In the genomic region with DNA sequence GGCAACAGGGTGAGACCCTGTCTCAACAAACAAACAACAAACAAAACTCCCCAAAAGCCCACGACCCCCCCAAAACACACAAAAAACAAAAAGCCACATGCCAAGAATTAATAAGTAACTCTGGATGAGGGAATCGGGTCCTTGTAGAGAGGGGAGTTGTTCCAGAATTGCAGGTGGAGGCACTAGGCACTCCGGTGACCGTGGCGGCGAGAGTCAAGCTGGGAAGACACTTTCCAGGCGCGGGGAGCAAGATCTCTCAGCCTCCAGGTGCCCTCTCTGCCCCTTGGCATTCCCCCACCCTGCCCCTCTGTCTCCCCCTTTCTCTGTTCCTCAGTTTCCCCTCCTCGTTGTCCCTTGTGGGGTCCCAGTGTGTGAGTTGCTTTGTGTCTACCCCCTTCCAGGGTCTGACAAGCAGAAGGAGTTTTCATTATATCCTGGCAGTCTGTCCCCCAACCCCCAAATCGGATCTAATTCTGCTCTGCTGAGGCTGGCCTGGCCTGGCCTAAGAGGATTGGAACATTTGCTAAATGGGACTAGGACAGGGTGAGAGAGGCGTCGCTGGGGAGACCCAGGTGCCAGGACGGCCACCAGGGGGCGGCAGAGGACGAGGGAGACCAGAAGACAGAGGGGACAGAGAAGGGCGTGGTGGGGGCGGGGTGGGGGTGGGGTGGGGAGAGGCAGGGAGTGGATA, we compare ENCODE assay signal across 9 cellular contexts. TPM values are rescaled to one million over a fixed set of nuclear protein-coding genes. Genes with fewer than 3 reads are reported as not detected.
A peak's percentile ranks its signal among the peaks of the same experiment; 100 is the strongest.
DNase-seq lines count a peak whose midpoint lies in the region; ATAC-seq and TF ChIP-seq lines count a peak whose summit lies in the region.
"Had no signal": no experiment of that assay in that cellular context is flagged by ENCODE, and none has a peak within 500 bp of the region (broad histone marks: within the 10 kb centered on the region; RNA-seq: fewer than 3 reads in every experiment).

No MANE protein-coding gene starts in this region.

- no peaks in the 10 kb centered on the region for H3K79me2 ChIP-seq in mesendoderm (ENCODE audit: control insufficient read depth, insufficient read depth, low read length)

- peaks cover 7% of the 10 kb centered on the region for H3K27me3 Mint-ChIP-seq in activated CD8-positive, alpha-beta T cell treated with anti-CD3 and anti-CD28 coated beads for 36 hours

- H3K27ac ChIP-seq in A673 (ENCODE audit: low read depth, low read length, poor library complexity, severe bottlenecking) (no peak overlapping the region), mesendoderm (ENCODE audit: low read depth, low read length) (no peak overlapping the region)

- no peaks in the 10 kb centered on the region for H3K9me3 ChIP-seq in A673 (ENCODE audit: low read depth, low read length, poor library complexity, severe bottlenecking)

- no peak overlapping the region for H4K8ac ChIP-seq in mesendoderm (ENCODE audit: low read depth, low read length)

- peak; percentile 70 for TF ChIP-seq CTCF in A673 (conservative IDR thresholded peaks at IDR 0.05; ENCODE audit: low read depth, low read length)
- TF ChIP-seq CTCF in GM13977 (IDR thresholded peaks at IDR 0.05; ENCODE audit: extremely low read depth, insufficient read depth, missing control alignments), result peak; percentile 86
- peak; percentile 67 for TF ChIP-seq CTCF in activated CD8-positive, alpha-beta T cell treated with anti-CD3 and anti-CD28 coated beads for 36 hours (IDR thresholded peaks at IDR 0.05)

- H3K18ac ChIP-seq in mesendoderm (ENCODE audit: low read length), result no peak overlapping the region

- no peak overlapping the region for H3K4me3 Mint-ChIP-seq in activated CD8-positive, alpha-beta T cell treated with anti-CD3 and anti-CD28 coated beads for 36 hours
- H3K4me3 Mint-ChIP-seq: stimulated activated naive CD8-positive, alpha-beta T cell treated with anti-CD3 and anti-CD28 coated beads, Interleukin-15, Interleukin-2, amounts not matched to agents 100 ng/mL and 50 ng/mL, for 24 hours had no signal

- H3K56ac ChIP-seq in mesendoderm (ENCODE audit: low read length), result no peak overlapping the region

- H3K4ac ChIP-seq in mesendoderm (ENCODE audit: low read depth, low read length), result no peak overlapping the region

- no CpG with 5 or more reads among the region's 17 CpGs for WGBS in mesendoderm (ENCODE audit: extremely low coverage, insufficient coverage, low lambda C conversion rate)

- no peak overlapping the region for H2BK15ac ChIP-seq in mesendoderm (replicated peaks; ENCODE audit: low read depth)

- DNase-seq in A673 (ENCODE audit: low spot score) (peak; percentile 82), GM13977 (ENCODE audit: low spot score) (peak; percentile 84), NCI-H748 (lab: John Stamatoyannopoulos, UW; ENCODE audit: unreplicated experiment) (peak; percentile 72), mesendoderm (peak; percentile 89), T1000 (lab: John Stamatoyannopoulos, UW) (no peak)
- peak; percentile 82 for DNase-seq in activated CD8-positive, alpha-beta T cell treated with anti-CD3 and anti-CD28 coated beads for 36 hours
- DNase-seq in effector CD8-positive, alpha-beta T cell (lab: John Stamatoyannopoulos, UW), result peak; percentile 69
- peak; percentile 28 to 54 for DNase-seq in stimulated activated CD8-positive, alpha-beta memory T cell treated with anti-CD3 and anti-CD28 coated beads, Interleukin-4, amount 100 ng/mL, for 4 hours (ENCODE audit: low read depth in 2 of 2, low spot score in 1 of 2)

- no peak overlapping the region for H4K5ac ChIP-seq in mesendoderm (ENCODE audit: low read length)

- intact Hi-C loops in A673 (cut with micrococcal nuclease; ENCODE audit: unreplicated experiment), result loop anchor here (1.0 kb wide), 1 partner anchor 50 kb away; no protein-coding TSS in a partner anchor
- intact Hi-C loops in activated CD8-positive, alpha-beta T cell treated with anti-CD3 and anti-CD28 coated beads for 36 hours (cut with micrococcal nuclease), result no loop called here

- H2BK5ac ChIP-seq in mesendoderm (ENCODE audit: low read length), result no peak overlapping the region

- POLR2A ChIA-PET in A673 (lab: Charles Lee; ENCODE audit: low non-redundant PET), result no interaction called here
- POLR2A ChIA-PET in activated CD8-positive, alpha-beta T cell treated with anti-CD3 and anti-CD28 coated beads for 36 hours (lab: Charles Lee), result no interaction called here

- H3K4me1 ChIP-seq in A673 (ENCODE audit: insufficient read depth, low read length, poor library complexity, severe bottlenecking), result no peaks in the 10 kb centered on the region
- no peaks in the 10 kb centered on the region for H3K4me1 ChIP-seq in mesendoderm (ENCODE audit: control insufficient read depth, low read depth, low read length)

- peak; percentile 82 for ATAC-seq in activated CD8-positive, alpha-beta T cell treated with anti-CD3 and anti-CD28 coated beads for 36 hours

- no peak overlapping the region for H3K9ac ChIP-seq in mesendoderm (ENCODE audit: low read length)

- H3K27me3 ChIP-seq in A673 (replicated peaks; ENCODE audit: insufficient read depth, low read depth, low read length, poor library complexity) (no peaks in the 10 kb centered on the region), mesendoderm (ENCODE audit: insufficient read depth, low read length, poor library complexity) (no peaks in the 10 kb centered on the region)

- H2AK5ac ChIP-seq in mesendoderm (ENCODE audit: low read length), result no peak overlapping the region

- H3K36me3 ChIP-seq in A673 (ENCODE audit: insufficient read depth, low read length, poor library complexity, severe bottlenecking) (no peaks in the 10 kb centered on the region), mesendoderm (ENCODE audit: control insufficient read depth, insufficient read depth, low read length) (no peaks in the 10 kb centered on the region)

- no peak overlapping the region for H3K4me3 ChIP-seq in A673 (ENCODE audit: low read depth, low read length, poor library complexity, severe bottlenecking)
- no peak overlapping the region for H3K4me3 ChIP-seq in mesendoderm (ENCODE audit: low read length)

- H3K23ac ChIP-seq in mesendoderm (ENCODE audit: low read length), result no peak overlapping the region

- no TSS peak for BruUV-seq in A673 (replicated peaks; lab: Mats Ljungman, UMichigan)

- no peaks in the 10 kb centered on the region for H3K9me3 Mint-ChIP-seq in activated CD8-positive, alpha-beta T cell treated with anti-CD3 and anti-CD28 coated beads for 36 hours
- H3K9me3 Mint-ChIP-seq: stimulated activated naive CD8-positive, alpha-beta T cell treated with anti-CD3 and anti-CD28 coated beads, Interleukin-15, Interleukin-2, amounts not matched to agents 100 ng/mL and 50 ng/mL, for 24 hours had no signal

- in situ Hi-C loops in GM13977 (cut with MboI; ENCODE audit: low pct_unique_long_range_greater_than_20kb, low sequenced_read_pairs, unreplicated experiment), result no loop called here

- no peak overlapping the region for H3K4me2 ChIP-seq in mesendoderm (ENCODE audit: low read length)

- H3K4me1 Mint-ChIP-seq in activated CD8-positive, alpha-beta T cell treated with anti-CD3 and anti-CD28 coated beads for 36 hours (ENCODE audit: low read depth), result no peaks in the 10 kb centered on the region

- CTCF ChIA-PET in A673 (lab: Charles Lee), result no interaction called here
- CTCF ChIA-PET in activated CD8-positive, alpha-beta T cell treated with anti-CD3 and anti-CD28 coated beads for 36 hours (lab: Charles Lee), result interaction anchor here (0.6 to 1.5 kb wide), 3 partner anchors 13 to 341 kb away, joined by 3 read pairs; no protein-coding TSS in a partner anchor

- no peak overlapping the region for H3K27ac Mint-ChIP-seq in activated CD8-positive, alpha-beta T cell treated with anti-CD3 and anti-CD28 coated beads for 36 hours
- H3K27ac Mint-ChIP-seq: stimulated activated naive CD8-positive, alpha-beta T cell treated with anti-CD3 and anti-CD28 coated beads, Interleukin-15, Interleukin-2, amounts not matched to agents 100 ng/mL and 50 ng/mL, for 24 hours had no signal

- no peak overlapping the region for H2BK120ac ChIP-seq in mesendoderm (ENCODE audit: low read depth, low read length)

- H3K36me3 Mint-ChIP-seq in activated CD8-positive, alpha-beta T cell treated with anti-CD3 and anti-CD28 coated beads for 36 hours (ENCODE audit: low read depth), result no peaks in the 10 kb centered on the region

- H3K79me1 ChIP-seq in mesendoderm (ENCODE audit: low read length), result no peaks in the 10 kb centered on the region

RNA-seq across cellular contexts. Expression of a gene that starts 8.3 kb away (rescaled TPM):
- total RNA-seq in A673 (2021), result not detected in 2 replicates
- total RNA-seq in activated CD8-positive, alpha-beta T cell treated with anti-CD3 and anti-CD28 coated beads for 36 hours, result not detected
- polyA plus RNA-seq in mesendoderm (2013, experiment 1 of 2), result not detected
- polyA plus RNA-seq in mesendoderm (2013, experiment 2 of 2), result 0.04 TPM

RNA-seq across cellular contexts. Expression of a gene that starts 9.1 kb away (rescaled TPM):
- not detected in 2 replicates for total RNA-seq in A673 (2021)
- total RNA-seq in activated CD8-positive, alpha-beta T cell treated with anti-CD3 and anti-CD28 coated beads for 36 hours, result not detected
- 0.03 TPM for polyA plus RNA-seq in mesendoderm (2013, experiment 1 of 2)
- 0.04 TPM for polyA plus RNA-seq in mesendoderm (2013, experiment 2 of 2)

RNA-seq across cellular contexts. Expression of a gene that starts 34.9 kb away (rescaled TPM):
- total RNA-seq in A673 (2021), result 107 and 121 TPM in 2 replicates
- 100 to 1,000 TPM; 105 to 106 TPM for total RNA-seq in activated CD8-positive, alpha-beta T cell treated with anti-CD3 and anti-CD28 coated beads for 36 hours
- 441 TPM for polyA plus RNA-seq in mesendoderm (2013, experiment 1 of 2)
- 434 TPM for polyA plus RNA-seq in mesendoderm (2013, experiment 2 of 2)

RNA-seq across cellular contexts. Expression of a gene that starts 45.6 kb away (rescaled TPM):
- not detected in 2 replicates for total RNA-seq in A673 (2021)
- not detected for total RNA-seq in activated CD8-positive, alpha-beta T cell treated with anti-CD3 and anti-CD28 coated beads for 36 hours
- polyA plus RNA-seq in mesendoderm (2013, experiment 1 of 2), result not detected
- polyA plus RNA-seq in mesendoderm (2013, experiment 2 of 2), result not detected
